15 cellular contexts compared by ENCODE assay signal in the genomic region with DNA sequence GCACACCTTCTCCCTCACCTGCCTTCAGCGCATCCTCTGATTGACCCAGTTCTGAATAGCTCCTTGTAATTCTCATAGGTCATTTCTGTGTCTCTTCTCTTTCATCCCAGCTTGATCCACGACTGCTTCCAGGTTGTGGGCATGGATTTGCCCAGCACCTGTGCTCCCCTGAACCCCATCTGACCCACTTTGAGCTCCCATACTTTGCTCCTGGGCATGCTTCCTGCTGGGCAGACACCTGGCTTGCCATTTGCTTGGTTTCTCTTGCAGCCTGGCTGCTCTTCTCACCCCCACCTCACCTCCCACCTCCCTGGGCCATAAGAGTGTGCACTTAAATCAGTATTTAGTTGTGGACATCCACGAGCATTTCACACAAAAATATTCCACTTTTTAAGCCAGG.
DNase-seq lines count a peak whose midpoint lies in the region; TF ChIP-seq lines count a peak whose summit lies in the region.
"Had no signal": no experiment of that assay in that cellular context is flagged by ENCODE, and none has a peak within 500 bp of the region (broad histone marks: within the 10 kb centered on the region; RNA-seq: fewer than 3 reads in every experiment).

No MANE protein-coding gene starts in this region.

- H3K4me1 ChIP-seq in neural progenitor cell (peaks cover 14% of the 10 kb centered on the region), prostate gland (replicated peaks) (no peaks in the 10 kb centered on the region)
- H3K4me1 ChIP-seq: BLaER1 treated with 17β-estradiol and CSF1 and Interleukin-3, amounts not matched to agents 10 nM and 100 nM had no signal

- no peak for TF ChIP-seq POLR2A in prostate gland (IDR thresholded peaks at IDR 0.05)

- H3K27ac Mint-ChIP-seq in neural progenitor cell = no peak overlapping the region
- H3K27ac Mint-ChIP-seq: B cell, GM23338 had no signal

- H3K4me3 Mint-ChIP-seq in neural progenitor cell = no peak overlapping the region
- H3K4me3 Mint-ChIP-seq: B cell; CD8-positive, alpha-beta memory T cell; GM23338 had no signal

- H3K4me2 ChIP-seq in neural progenitor cell = peak overlapping the region; percentile 19
- H3K4me2 ChIP-seq: BLaER1 treated with 17β-estradiol and CSF1 and Interleukin-3, amounts not matched to agents 10 nM and 100 nM; GM23338 had no signal

- no peaks in the 10 kb centered on the region for H3K27me3 Mint-ChIP-seq in neural progenitor cell (ENCODE audit: insufficient read depth, low read depth)
- H3K27me3 Mint-ChIP-seq: B cell had no signal

- H3F3A ChIP-seq in neural progenitor cell (ENCODE audit: low read depth) = peaks cover 13% of the 10 kb centered on the region

- H3K4me1 Mint-ChIP-seq in neural progenitor cell = no peaks in the 10 kb centered on the region
- H3K4me1 Mint-ChIP-seq: B cell; CD8-positive, alpha-beta memory T cell had no signal

- H3K27ac ChIP-seq in neural progenitor cell = peak overlapping the region; percentile 66
- no peak overlapping the region for H3K27ac ChIP-seq in prostate gland
- H3K27ac ChIP-seq: BLaER1 treated with 17β-estradiol and CSF1 and Interleukin-3, amounts not matched to agents 10 nM and 100 nM; HL-60 had no signal

- H3K9ac ChIP-seq in neural progenitor cell = no peak overlapping the region
- H3K9ac ChIP-seq: BLaER1 treated with 17β-estradiol and CSF1 and Interleukin-3, amounts not matched to agents 10 nM and 100 nM had no signal

- DNase-seq in NCI-H2171 treated with DMSO at 0.1 percent for 48 hours (lab: John Stamatoyannopoulos, UW) (peak; percentile 70), NCI-H2171 (lab: John Stamatoyannopoulos, UW) (no peak), NCI-H146 (lab: John Stamatoyannopoulos, UW) (peak; percentile 94), cerebellar cortex (ENCODE audit: low spot score) (peak; percentile 92), neural progenitor cell (ENCODE audit: low spot score) (no peak), NOMO-1 treated with DMSO at 0.1 percent for 48 hours (lab: John Stamatoyannopoulos, UW; ENCODE audit: unreplicated experiment) (no peak), prostate gland (ENCODE audit: low spot score) (no peak)
- DNase-seq: CD8-positive, alpha-beta memory T cell; DMS79 treated with DMSO at 0.1 percent for 48 hours; HCEC 1CT had no signal

- H3K27me3 ChIP-seq in neural progenitor cell = no peaks in the 10 kb centered on the region
- no peaks in the 10 kb centered on the region for H3K27me3 ChIP-seq in prostate gland (replicated peaks; ENCODE audit: insufficient read depth)
- H3K27me3 ChIP-seq: BLaER1 treated with 17β-estradiol and CSF1 and Interleukin-3, amounts not matched to agents 10 nM and 100 nM had no signal

- no peaks in the 10 kb centered on the region for H3K9me3 Mint-ChIP-seq in neural progenitor cell

- H4K20me1 ChIP-seq in neural progenitor cell (ENCODE audit: low read depth) = no peaks in the 10 kb centered on the region
- H4K20me1 ChIP-seq: BLaER1 treated with 17β-estradiol and CSF1 and Interleukin-3, amounts not matched to agents 10 nM and 100 nM had no signal

- H3K4me3 ChIP-seq in neural progenitor cell = no peak overlapping the region
- no peak overlapping the region for H3K4me3 ChIP-seq in prostate gland
- H3K4me3 ChIP-seq: BLaER1 treated with 17β-estradiol and CSF1 and Interleukin-3, amounts not matched to agents 10 nM and 100 nM; GM23338; K562 had no signal

- no peaks in the 10 kb centered on the region for H3K36me3 Mint-ChIP-seq in neural progenitor cell
- H3K36me3 Mint-ChIP-seq: CD8-positive, alpha-beta memory T cell had no signal

- H3K36me3 ChIP-seq in neural progenitor cell (no peaks in the 10 kb centered on the region), prostate gland (no peaks in the 10 kb centered on the region)
- H3K36me3 ChIP-seq: BLaER1 treated with 17β-estradiol and CSF1 and Interleukin-3, amounts not matched to agents 10 nM and 100 nM had no signal

- 66% methylated on average over 3 of the region's 3 CpGs for WGBS in prostate gland

- H2AFZ ChIP-seq in neural progenitor cell (replicated peaks) = no peak overlapping the region
- H2AFZ ChIP-seq: GM23338 had no signal

- intact Hi-C loops in prostate gland (cut with DNase I) = no loop called here

- H3K9me3 ChIP-seq in neural progenitor cell (ENCODE audit: low read depth) (no peaks in the 10 kb centered on the region), prostate gland (no peaks in the 10 kb centered on the region)

- TF ChIP-seq CTCF in neural progenitor cell (IDR thresholded peaks at IDR 0.05) (no peak), prostate gland (IDR thresholded peaks at IDR 0.05) (no peak)

- H3K79me2 ChIP-seq in neural progenitor cell (ENCODE audit: low read depth) = no peaks in the 10 kb centered on the region

Comparison
In these comparisons a context has a peak if more than half of its experiments do, and no peak if none do; other contexts are left out.
1. DNase-seq: peak in NCI-H2171 treated with DMSO at 0.1 percent for 48 hours (single experiment), NCI-H146 (single experiment) and cerebellar cortex (single experiment); none in NCI-H2171 (single experiment), neural progenitor cell (single experiment), NOMO-1 treated with DMSO at 0.1 percent for 48 hours (single experiment) and prostate gland (single experiment).